ENCODE assay signal across 8 cellular contexts in genomic region chr1:28553229-28553930, GRCh38. TPM values are rescaled to one million over a fixed set of nuclear protein-coding genes. Genes with fewer than 3 reads are reported as not detected.
DNase-seq lines count a peak whose midpoint lies in the region; ATAC-seq, FAIRE-seq and TF ChIP-seq lines count a peak whose summit lies in the region.

No MANE protein-coding gene starts in this region.

- H3K4me2 ChIP-seq in HepG2 (ENCODE audit: low read depth, low read length) = peak overlapping the region; percentile 88

- POLR2A ChIA-PET in HepG2 (lab: Yijun Ruan, JAX) = interaction anchor here (0.6 to 3.2 kb wide), 14 partner anchors 12 to 185 kb away, joined by 3 to 57 read pairs (median 4); partner anchors contain the start of genes RCC1, RNU11 and TAF12

- FAIRE-seq in HepG2 (lab: Jason Lieb, UNC) = no peak

- intact Hi-C loops in dorsolateral prefrontal cortex (cut with DNase I) = loop anchor here (1.0 to 5.0 kb wide), 4 partner anchors 27 to 49 kb away; no protein-coding TSS in a partner anchor
- intact Hi-C loops in HepG2 (cut with micrococcal nuclease; ENCODE audit: unreplicated experiment) = loop anchor here (2.0 kb wide), 2 partner anchors 27 to 41 kb away; no protein-coding TSS in a partner anchor

- no peaks in the 10 kb centered on the region; a peak in 1 of 5 replicates for H3K36me3 ChIP-seq in HepG2 (replicated peaks in 1 of 2; ENCODE audit: control insufficient read depth in 1 of 2, insufficient read depth in 2 of 2, low read length in 2 of 2)

- peak overlapping the region; percentile 95 for H3K4me3 Mint-ChIP-seq in T-helper 2 cell treated with Interferon-gamma antibody and Interleukin-4, amounts not matched to agents 5 μg/mL and 100 μg/mL, for 36 hours
- H3K4me3 Mint-ChIP-seq in stimulated activated naive CD8-positive, alpha-beta T cell treated with anti-CD3 and anti-CD28 coated beads, Interleukin-15, Interleukin-2, amounts not matched to agents 100 ng/mL and 50 ng/mL, for 24 hours = peak overlapping the region; percentile 96

- TF ChIP-seq CTCF in dorsolateral prefrontal cortex (IDR thresholded peaks at IDR 0.05 in 54 of 56, conservative IDR thresholded peaks at IDR 0.05 in 2 of 56; ENCODE audit: low read depth in 1 of 56, partially characterized antibody in 56 of 56) (no peak), HepG2 (CRISPR knock-in tag; IDR thresholded peaks at IDR 0.05) (no peak)

- peak overlapping the region; percentile 24 for H2AFZ ChIP-seq in HepG2 (ENCODE audit: low read length)

- H3K79me2 ChIP-seq in HepG2 (ENCODE audit: insufficient read depth, low read length) = peaks cover 9% of the 10 kb centered on the region

- no peaks in the 10 kb centered on the region for H3K27me3 ChIP-seq in dorsolateral prefrontal cortex
- no peaks in the 10 kb centered on the region; a peak in 1 of 5 replicates for H3K27me3 ChIP-seq in HepG2 (ENCODE audit: control insufficient read depth in 1 of 2, insufficient read depth in 2 of 2, low read length in 2 of 2)

- H3K4me1 Mint-ChIP-seq in T-helper 2 cell treated with Interferon-gamma antibody and Interleukin-4, amounts not matched to agents 5 μg/mL and 100 μg/mL, for 36 hours (ENCODE audit: low read depth) = peaks cover 18% of the 10 kb centered on the region
- H3K4me1 Mint-ChIP-seq in stimulated activated naive CD8-positive, alpha-beta T cell treated with anti-CD3 and anti-CD28 coated beads, Interleukin-15, Interleukin-2, amounts not matched to agents 100 ng/mL and 50 ng/mL, for 24 hours (ENCODE audit: low read depth) = peaks cover 22% of the 10 kb centered on the region

- no peaks in the 10 kb centered on the region for H3K9me3 ChIP-seq in HepG2 (ENCODE audit: low read length)

- H3K4me1 ChIP-seq in HepG2 (ENCODE audit: insufficient read depth, low read length) = peaks cover 26% of the 10 kb centered on the region

- peak overlapping the region; percentile 97 for H3K27ac Mint-ChIP-seq in T-helper 2 cell treated with Interferon-gamma antibody and Interleukin-4, amounts not matched to agents 5 μg/mL and 100 μg/mL, for 36 hours
- peak overlapping the region; percentile 96 for H3K27ac Mint-ChIP-seq in stimulated activated naive CD8-positive, alpha-beta T cell treated with anti-CD3 and anti-CD28 coated beads, Interleukin-15, Interleukin-2, amounts not matched to agents 100 ng/mL and 50 ng/mL, for 24 hours

- H4K20me1 ChIP-seq in HepG2 (ENCODE audit: insufficient read depth, low read length) = no peaks in the 10 kb centered on the region

- peak overlapping the region; percentile 76 for H3K9ac ChIP-seq in HepG2 (ENCODE audit: insufficient read depth, low read depth, low read length)

- peak; percentile 27 for ATAC-seq in GM19438 (IDR thresholded peaks at IDR 0.05; ENCODE audit: low read depth, unreplicated experiment)
- ATAC-seq in HG03565 (IDR thresholded peaks at IDR 0.05; ENCODE audit: unreplicated experiment) = peak; percentile 5
- ATAC-seq in HepG2 = peak; percentile 75

- no peaks in the 10 kb centered on the region for H3K27me3 Mint-ChIP-seq in T-helper 2 cell treated with Interferon-gamma antibody and Interleukin-4, amounts not matched to agents 5 μg/mL and 100 μg/mL, for 36 hours (ENCODE audit: low read depth)
- H3K27me3 Mint-ChIP-seq in stimulated activated naive CD8-positive, alpha-beta T cell treated with anti-CD3 and anti-CD28 coated beads, Interleukin-15, Interleukin-2, amounts not matched to agents 100 ng/mL and 50 ng/mL, for 24 hours = no peaks in the 10 kb centered on the region

- DNase-seq in G401 (ENCODE audit: low spot score) (peak; percentile 58), dorsolateral prefrontal cortex (peak in 9 of 10 donors; percentile 25 to 61 (median 40)), HepG2 (ENCODE audit: low spot score) (no peak)
- no peak for DNase-seq in T-helper 2 cell treated with Interferon-gamma antibody and Interleukin-4, amounts not matched to agents 5 μg/mL and 100 μg/mL, for 36 hours (ENCODE audit: low spot score)
- DNase-seq in stimulated activated naive CD4-positive, alpha-beta T cell (lab: John Stamatoyannopoulos, UW) = no peak

- H3K36me3 Mint-ChIP-seq in T-helper 2 cell treated with Interferon-gamma antibody and Interleukin-4, amounts not matched to agents 5 μg/mL and 100 μg/mL, for 36 hours (ENCODE audit: low read depth) = peaks cover 24% of the 10 kb centered on the region
- H3K36me3 Mint-ChIP-seq in stimulated activated naive CD8-positive, alpha-beta T cell treated with anti-CD3 and anti-CD28 coated beads, Interleukin-15, Interleukin-2, amounts not matched to agents 100 ng/mL and 50 ng/mL, for 24 hours (ENCODE audit: low read depth) = peaks cover 21% of the 10 kb centered on the region

- TF ChIP-seq POLR2A in HepG2 (IDR thresholded peaks at IDR 0.05; ENCODE audit: insufficient read depth in 1 of 2, low read depth in 2 of 2, low read length in 2 of 2) = no peak

- CTCF ChIA-PET in HepG2 (lab: Yijun Ruan, JAX; ENCODE audit: low intra/inter-chr PET ratio, low total read pairs) = no interaction called here

- H3K27ac ChIP-seq in dorsolateral prefrontal cortex = peak overlapping the region; percentile 56 to 98 (median 91)
- peak overlapping the region; percentile 56 for H3K27ac ChIP-seq in HepG2 (ENCODE audit: extremely low read length, insufficient read depth, low read length)

- H3K4me3 ChIP-seq in dorsolateral prefrontal cortex (peak overlapping the region; percentile 68 to 98 (median 91)), HepG2 (replicated peaks in 1 of 3; ENCODE audit: insufficient read depth in 1 of 3, low read depth in 2 of 3, low read length in 3 of 3) (peak overlapping the region; percentile 67 to 92 (median 84))

- in situ Hi-C loops in G401 (cut with HindIII; ENCODE audit: low sequenced_read_pairs) (no loop called here), HepG2 (cut with HindIII; ENCODE audit: extremely low pct_ligation_motif_present, low pct_unique_long_range_greater_than_20kb) (no loop called here)

- BruUV-seq in HepG2 (replicated peaks; lab: Mats Ljungman, UMichigan) = TSS peak; percentile 81

- TF ChIP-seq RAD21 in HepG2 (CRISPR knock-in tag; IDR thresholded peaks at IDR 0.05) = no peak

- no peak for TF ChIP-seq EP300 in HepG2 (IDR thresholded peaks at IDR 0.05; ENCODE audit: low read depth in 2 of 2, low read length in 2 of 2)
- TF ChIP-seq EP300 in HepG2 (CRISPR knock-in tag; IDR thresholded peaks at IDR 0.05; ENCODE audit: borderline replicate concordance) = no peak

- H3K9me3 Mint-ChIP-seq in T-helper 2 cell treated with Interferon-gamma antibody and Interleukin-4, amounts not matched to agents 5 μg/mL and 100 μg/mL, for 36 hours = no peaks in the 10 kb centered on the region
- no peaks in the 10 kb centered on the region for H3K9me3 Mint-ChIP-seq in stimulated activated naive CD8-positive, alpha-beta T cell treated with anti-CD3 and anti-CD28 coated beads, Interleukin-15, Interleukin-2, amounts not matched to agents 100 ng/mL and 50 ng/mL, for 24 hours

- WGBS in HepG2 (ENCODE audit: low lambda C conversion rate) = 3% methylated on average over 17 of the region's 31 CpGs

RNA-seq across cellular contexts. Expression of gene TRNAU1AP, which starts 0.5 kb away (rescaled TPM):
- 20.2 and 35.6 TPM in 2 replicates for total RNA-seq in G401 (2014; rRNA removed; shearing (Covaris generic))
- 10 to 100 TPM; 20.5 to 49.2 (median 32.7) TPM for total RNA-seq in dorsolateral prefrontal cortex
- total RNA-seq in HepG2 (2016; rRNA removed; fragmentation: Illumina TruSeq; extraction: Trizol) = 28.3 and 29.0 TPM in 2 replicates
- 6.3 and 7.3 TPM in 2 replicates for total RNA-seq in HepG2 (2016; cell fraction: cytosol; rRNA removed; fragmentation: Illumina TruSeq; extraction: Trizol; ENCODE audit: low read depth)
- 25.1 and 26.9 TPM in 2 replicates for total RNA-seq in HepG2 (2016; cell fraction: insoluble cytoplasmic fraction; rRNA removed; fragmentation: Illumina TruSeq; extraction: Trizol)
- 9.7 and 10.6 TPM in 2 replicates for total RNA-seq in HepG2 (2016; cell fraction: membrane; rRNA removed; fragmentation: Illumina TruSeq; extraction: Trizol)
- 16.7 and 17.0 TPM in 2 replicates for total RNA-seq in HepG2 (2016; cell fraction: nucleus; rRNA removed; fragmentation: Illumina TruSeq; extraction: Trizol)
- 40.5 and 42.9 TPM in 2 replicates for polyA plus RNA-seq in HepG2 (2011; rRNA removed)
- polyA plus RNA-seq in HepG2 (2011; cell fraction: cytosol; rRNA removed) = 21.1 and 22.7 TPM in 2 replicates
- 49.6 and 57.0 TPM in 2 replicates for polyA plus RNA-seq in HepG2 (2011; cell fraction: nucleus; rRNA removed)
- polyA plus RNA-seq in HepG2 (2012) = 19.2 and 20.5 TPM in 2 replicates
- polyA plus RNA-seq in HepG2 (2016; cell fraction: cytosol; fragmentation: Illumina TruSeq; extraction: Trizol; ENCODE audit: low read depth) = 7.3 and 8.6 TPM in 2 replicates
- 29.9 and 35.0 TPM in 2 replicates for polyA plus RNA-seq in HepG2 (2016; cell fraction: insoluble cytoplasmic fraction; fragmentation: Illumina TruSeq; extraction: Trizol; ENCODE audit: low read depth)
- polyA plus RNA-seq in HepG2 (2016; cell fraction: membrane; fragmentation: Illumina TruSeq; extraction: Trizol; ENCODE audit: low read depth) = 9.6 and 11.2 TPM in 2 replicates
- polyA plus RNA-seq in HepG2 (2016; cell fraction: nucleus; fragmentation: Illumina TruSeq; extraction: Trizol; ENCODE audit: insufficient read depth, low read depth) = 32.0 and 34.2 TPM in 2 replicates
- 7.9 and 23.4 TPM in 2 replicates for polyA minus RNA-seq in HepG2 (2011; rRNA and poly(A)+ RNA removed; ENCODE audit: low replicate concordance)
- 4.7 and 6.0 TPM in 2 replicates for polyA minus RNA-seq in HepG2 (2011; cell fraction: cytosol; rRNA and poly(A)+ RNA removed)
- polyA minus RNA-seq in HepG2 (2011; cell fraction: nucleus; rRNA and poly(A)+ RNA removed) = 25.8 and 37.4 TPM in 2 replicates

RNA-seq across cellular contexts. Expression of gene RAB42, which starts 38.7 kb away (rescaled TPM):
- total RNA-seq in G401 (2014; rRNA removed; shearing (Covaris generic)) = not detected in 2 replicates
- 1 to 10 TPM in 25 of 120 experiments, under 1 TPM in 57, not detected in 38; 0.20 to 8.9 (median 0.74) TPM for total RNA-seq in dorsolateral prefrontal cortex
- 10.3 and 10.4 TPM in 2 replicates for total RNA-seq in HepG2 (2016; rRNA removed; fragmentation: Illumina TruSeq; extraction: Trizol)
- total RNA-seq in HepG2 (2016; cell fraction: cytosol; rRNA removed; fragmentation: Illumina TruSeq; extraction: Trizol; ENCODE audit: low read depth) = 2.2 and 3.5 TPM in 2 replicates
- total RNA-seq in HepG2 (2016; cell fraction: insoluble cytoplasmic fraction; rRNA removed; fragmentation: Illumina TruSeq; extraction: Trizol) = 10.9 and 11.3 TPM in 2 replicates
- total RNA-seq in HepG2 (2016; cell fraction: membrane; rRNA removed; fragmentation: Illumina TruSeq; extraction: Trizol) = 8.9 and 9.7 TPM in 2 replicates
- 4.5 and 6.4 TPM in 2 replicates for total RNA-seq in HepG2 (2016; cell fraction: nucleus; rRNA removed; fragmentation: Illumina TruSeq; extraction: Trizol)
- polyA plus RNA-seq in HepG2 (2011; rRNA removed) = 166 and 170 TPM in 2 replicates
- 190 and 230 TPM in 2 replicates for polyA plus RNA-seq in HepG2 (2011; cell fraction: cytosol; rRNA removed)
- polyA plus RNA-seq in HepG2 (2011; cell fraction: nucleus; rRNA removed) = 40.5 and 59.0 TPM in 2 replicates
- 39.3 and 44.1 TPM in 2 replicates for polyA plus RNA-seq in HepG2 (2012)
- 3.5 and 4.2 TPM in 2 replicates for polyA plus RNA-seq in HepG2 (2016; cell fraction: cytosol; fragmentation: Illumina TruSeq; extraction: Trizol; ENCODE audit: low read depth)
- polyA plus RNA-seq in HepG2 (2016; cell fraction: insoluble cytoplasmic fraction; fragmentation: Illumina TruSeq; extraction: Trizol; ENCODE audit: low read depth) = 10.3 and 11.6 TPM in 2 replicates
- polyA plus RNA-seq in HepG2 (2016; cell fraction: membrane; fragmentation: Illumina TruSeq; extraction: Trizol; ENCODE audit: low read depth) = 7.3 and 8.0 TPM in 2 replicates
- 9.3 and 9.9 TPM in 2 replicates for polyA plus RNA-seq in HepG2 (2016; cell fraction: nucleus; fragmentation: Illumina TruSeq; extraction: Trizol; ENCODE audit: insufficient read depth, low read depth)
- 0.44 and 146 TPM in 2 replicates for polyA minus RNA-seq in HepG2 (2011; rRNA and poly(A)+ RNA removed; ENCODE audit: low replicate concordance)
- polyA minus RNA-seq in HepG2 (2011; cell fraction: cytosol; rRNA and poly(A)+ RNA removed) = 79.2 and 84.6 TPM in 2 replicates
- polyA minus RNA-seq in HepG2 (2011; cell fraction: nucleus; rRNA and poly(A)+ RNA removed) = 22.8 and 32.4 TPM in 2 replicates

RNA-seq across cellular contexts. Expression of gene RCC1, which starts 47.5 kb away (rescaled TPM):
- total RNA-seq in G401 (2014; rRNA removed; shearing (Covaris generic)) = 116 and 139 TPM in 2 replicates
- total RNA-seq in dorsolateral prefrontal cortex (10 to 100 TPM in 19 of 120 experiments, 1 to 10 TPM in 101; 3.3 to 22.5 (median 7.0) TPM), HepG2 (2016; rRNA removed; fragmentation: Illumina TruSeq; extraction: Trizol) (80.8 and 102 TPM in 2 replicates)
- total RNA-seq in HepG2 (2016; cell fraction: cytosol; rRNA removed; fragmentation: Illumina TruSeq; extraction: Trizol; ENCODE audit: low read depth) = 11.4 and 15.2 TPM in 2 replicates
- total RNA-seq in HepG2 (2016; cell fraction: insoluble cytoplasmic fraction; rRNA removed; fragmentation: Illumina TruSeq; extraction: Trizol) = 83.9 and 95.1 TPM in 2 replicates
- 44.7 and 50.2 TPM in 2 replicates for total RNA-seq in HepG2 (2016; cell fraction: membrane; rRNA removed; fragmentation: Illumina TruSeq; extraction: Trizol)
- total RNA-seq in HepG2 (2016; cell fraction: nucleus; rRNA removed; fragmentation: Illumina TruSeq; extraction: Trizol) = 44.2 and 50.7 TPM in 2 replicates
- 47.2 and 56.2 TPM in 2 replicates for polyA plus RNA-seq in HepG2 (2011; rRNA removed)
- 48.6 and 53.6 TPM in 2 replicates for polyA plus RNA-seq in HepG2 (2011; cell fraction: cytosol; rRNA removed)
- polyA plus RNA-seq in HepG2 (2011; cell fraction: nucleus; rRNA removed) = 34.9 and 42.3 TPM in 2 replicates
- polyA plus RNA-seq in HepG2 (2012) = 43.2 and 74.3 TPM in 2 replicates
- 12.5 and 13.5 TPM in 2 replicates for polyA plus RNA-seq in HepG2 (2016; cell fraction: cytosol; fragmentation: Illumina TruSeq; extraction: Trizol; ENCODE audit: low read depth)
- polyA plus RNA-seq in HepG2 (2016; cell fraction: insoluble cytoplasmic fraction; fragmentation: Illumina TruSeq; extraction: Trizol; ENCODE audit: low read depth) = 113 and 120 TPM in 2 replicates
- 33.8 and 38.0 TPM in 2 replicates for polyA plus RNA-seq in HepG2 (2016; cell fraction: membrane; fragmentation: Illumina TruSeq; extraction: Trizol; ENCODE audit: low read depth)
- polyA plus RNA-seq in HepG2 (2016; cell fraction: nucleus; fragmentation: Illumina TruSeq; extraction: Trizol; ENCODE audit: insufficient read depth, low read depth) = 70.2 and 80.1 TPM in 2 replicates
- polyA minus RNA-seq in HepG2 (2011; rRNA and poly(A)+ RNA removed; ENCODE audit: low replicate concordance) = 90.3 and 147 TPM in 2 replicates
- 29.5 and 33.5 TPM in 2 replicates for polyA minus RNA-seq in HepG2 (2011; cell fraction: cytosol; rRNA and poly(A)+ RNA removed)
- polyA minus RNA-seq in HepG2 (2011; cell fraction: nucleus; rRNA and poly(A)+ RNA removed) = 28.8 and 31.6 TPM in 2 replicates

Comparison
In these comparisons a context has a peak if more than half of its experiments do, and no peak if none do; other contexts are left out.
1. DNase-seq: peak in G401 (single experiment) and dorsolateral prefrontal cortex (9 of 10); none in T-helper 2 cell treated with Interferon-gamma antibody and Interleukin-4, amounts not matched to agents 5 μg/mL and 100 μg/mL, for 36 hours (single experiment), HepG2 (single experiment) and stimulated activated naive CD4-positive, alpha-beta T cell (0 of 6).
2. ATAC-seq: peak in every context shown above with its lines; median percentile 75 in HepG2; 27 in GM19438; 5 in HG03565.